ENCODE assay signal across 8 cellular contexts in the genomic region with DNA sequence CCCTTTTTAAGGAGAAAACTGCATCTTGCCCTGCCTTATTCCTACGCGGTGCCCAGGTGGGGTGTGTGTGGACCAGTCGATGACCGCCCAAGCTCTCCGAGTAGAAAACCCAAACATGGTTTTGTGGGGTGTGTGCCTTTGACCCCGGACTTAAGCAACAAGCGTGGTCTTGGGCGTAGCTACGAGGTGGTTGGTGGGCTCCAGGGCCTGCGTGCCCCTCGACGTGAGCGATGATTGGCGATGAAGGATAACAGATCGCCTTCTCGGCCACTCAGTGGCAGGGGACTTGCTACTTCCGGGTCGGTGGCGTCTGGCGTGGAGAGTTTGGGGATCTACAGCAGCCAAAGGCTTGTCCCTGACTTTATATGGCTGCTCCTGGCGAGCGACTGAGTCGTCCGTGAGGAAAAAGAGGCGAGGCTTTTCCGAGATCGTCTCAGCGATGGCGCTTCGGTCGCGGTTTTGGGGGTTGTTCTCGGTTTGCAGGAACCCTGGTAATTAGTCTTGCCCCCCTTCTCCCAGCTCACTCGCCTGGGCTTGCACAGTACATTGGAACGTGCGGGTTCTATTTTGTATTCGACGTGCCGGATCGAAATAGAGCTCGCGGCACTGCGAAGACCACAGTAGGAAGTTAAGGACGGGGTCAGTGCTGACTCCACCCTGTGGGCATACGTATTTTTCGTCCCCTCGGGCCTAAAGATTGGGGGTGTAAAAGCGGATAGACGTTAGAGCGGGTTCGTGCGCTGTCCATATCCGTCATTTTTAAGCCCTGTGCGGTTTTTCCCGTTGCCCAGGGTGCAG. TPM values are rescaled to one million over a fixed set of nuclear protein-coding genes. Genes with fewer than 3 reads are reported as not detected.
DNase-seq lines count a peak whose midpoint lies in the region; ATAC-seq and TF ChIP-seq lines count a peak whose summit lies in the region.

A gene (plus strand): TSS at position 319 of the 798 bp plus-strand sequence. CDS start 121 bp downstream, at position 440.

- no peaks in the 10 kb centered on the region for H3K9me3 Mint-ChIP-seq in progenitor cell of endocrine pancreas (ENCODE audit: low read depth)

- H3K4me1 Mint-ChIP-seq in T-helper 17 cell (peaks cover 44% of the 10 kb centered on the region), progenitor cell of endocrine pancreas (ENCODE audit: low read depth) (peaks cover 31% of the 10 kb centered on the region)

- DNase-seq in NCI-H1694 treated with DMSO at 0.1 percent for 48 hours (lab: John Stamatoyannopoulos, UW) (peak; percentile 93), T-helper 17 cell (peak; percentile 65 to 83 (median 75)), amygdala (lab: John Stamatoyannopoulos, UW) (peak; percentile 71 to 98 (median 93)), left ventricle myocardium inferior (peak; percentile 93), progenitor cell of endocrine pancreas (ENCODE audit: low spot score, unreplicated experiment) (peak; percentile 69)

- peaks cover 2% of the 10 kb centered on the region for H3K36me3 Mint-ChIP-seq in T-helper 17 cell (ENCODE audit: low read depth)
- peaks cover 18% of the 10 kb centered on the region for H3K36me3 Mint-ChIP-seq in progenitor cell of endocrine pancreas (ENCODE audit: insufficient read depth)

- peak within 1 kb of the TSS; percentile 99 for H3K27ac ChIP-seq in left ventricle myocardium inferior (replicated peaks)
- peak within 1 kb of the TSS; percentile 86 for H3K27ac ChIP-seq in urinary bladder (ENCODE audit: low read depth)

- H3K9me3 ChIP-seq in T-helper 17 cell (ENCODE audit: control insufficient read depth, low read length, poor library complexity, severe bottlenecking) (no peaks in the 10 kb centered on the region), left ventricle myocardium inferior (replicated peaks) (no peaks in the 10 kb centered on the region)

- peak within 1 kb of the TSS; percentile 89 for H3K4me3 ChIP-seq in left ventricle myocardium inferior
- H3K4me3 ChIP-seq in urinary bladder (ENCODE audit: low read depth, low read length), result peak within 1 kb of the TSS; percentile 95

- H3K27me3 Mint-ChIP-seq in T-helper 17 cell, result no peaks in the 10 kb centered on the region
- no peaks in the 10 kb centered on the region for H3K27me3 Mint-ChIP-seq in progenitor cell of endocrine pancreas

- H3K36me3 ChIP-seq in left ventricle myocardium inferior (peaks cover 50% of the 10 kb centered on the region), urinary bladder (ENCODE audit: insufficient read depth) (peaks cover 3% of the 10 kb centered on the region)

- ATAC-seq in HG02885 (IDR thresholded peaks at IDR 0.05; ENCODE audit: poor library complexity, unreplicated experiment) (peak; percentile 80), T-helper 17 cell (peak; percentile 77)

- TF ChIP-seq CTCF in left ventricle myocardium inferior (IDR thresholded peaks at IDR 0.05; ENCODE audit: borderline replicate concordance) (no peak), progenitor cell of endocrine pancreas (IDR thresholded peaks at IDR 0.05; ENCODE audit: unreplicated experiment) (no peak)

- peak; percentile 60 for TF ChIP-seq POLR2A in GM15510 (IDR thresholded peaks at IDR 0.05; ENCODE audit: borderline replicate concordance, extremely low read depth, insufficient read length)

- H3K27ac Mint-ChIP-seq in T-helper 17 cell, result peak within 1 kb of the TSS; percentile 97
- peak within 1 kb of the TSS; percentile 99 for H3K27ac Mint-ChIP-seq in progenitor cell of endocrine pancreas

- H3K4me3 Mint-ChIP-seq in T-helper 17 cell (peak within 1 kb of the TSS; percentile 98), progenitor cell of endocrine pancreas (ENCODE audit: low read depth) (peak within 1 kb of the TSS; percentile 99)

- H3K27me3 ChIP-seq in left ventricle myocardium inferior (ENCODE audit: low read depth), result no peaks in the 10 kb centered on the region

- intact Hi-C loops in left ventricle myocardium inferior (cut with micrococcal nuclease), result no loop called here

- H3K4me1 ChIP-seq in left ventricle myocardium inferior, result peaks cover 81% of the 10 kb centered on the region
- peaks cover 1% of the 10 kb centered on the region for H3K4me1 ChIP-seq in urinary bladder (ENCODE audit: insufficient read depth)

- WGBS in urinary bladder, result under 1% methylated on average over 55 of the region's 55 CpGs

RNA-seq across cellular contexts. Expression of the gene that starts here (rescaled TPM):
- 10 to 100 TPM; 23.2 to 24.9 TPM for total RNA-seq in T-helper 17 cell
- total RNA-seq in left ventricle myocardium inferior, result 60.2 TPM
- total RNA-seq in progenitor cell of endocrine pancreas, result 45.0 and 45.2 TPM in 2 replicates
- 58.0 TPM for total RNA-seq in urinary bladder
- 77.7 TPM for polyA plus RNA-seq in urinary bladder

Comparison
In these comparisons a context has a peak if more than half of its experiments do, and no peak if none do; other contexts are left out.
1. Peak in every context shown above with its lines: DNase-seq, ATAC-seq, H3K4me3 ChIP-seq and H3K27ac ChIP-seq.